In genomic region chr5:123700624-123701023, GRCh38 we compare ENCODE assay signal across 11 cellular contexts.
DNase-seq lines count a peak whose midpoint lies in the region; ATAC-seq and TF ChIP-seq lines count a peak whose summit lies in the region.
"Had no signal": no experiment of that assay in that cellular context is flagged by ENCODE, and none has a peak within 500 bp of the region (broad histone marks: within the 10 kb centered on the region; RNA-seq: fewer than 3 reads in every experiment).

No MANE protein-coding gene starts in this region.

- no peaks in the 10 kb centered on the region for H3K27me3 Mint-ChIP-seq in endodermal cell (ENCODE audit: insufficient read depth)

- peaks cover 8% of the 10 kb centered on the region for H3K9me3 Mint-ChIP-seq in endodermal cell
- H3K9me3 Mint-ChIP-seq: activated T-helper 1 cell treated with anti-CD3 and anti-CD28 coated beads, Interleukin-12 subunit alpha, Interleukin-12 subunit beta, Interleukin-2, Interleukin-4 antibody, amounts not matched to agents 30 ng/mL and 10 ng/mL and 1 ng/mL, durations not matched to agents 14 hours and 24 hours and 36 hours had no signal

- H3K4me3 Mint-ChIP-seq in endodermal cell = no peak overlapping the region
- H3K4me3 Mint-ChIP-seq: activated T-helper 1 cell treated with anti-CD3 and anti-CD28 coated beads, Interleukin-12 subunit alpha, Interleukin-12 subunit beta, Interleukin-2, Interleukin-4 antibody, amounts not matched to agents 30 ng/mL and 10 ng/mL and 1 ng/mL, durations not matched to agents 14 hours and 24 hours and 36 hours had no signal

- peak; percentile 87 for DNase-seq in MG63
- no peak for DNase-seq in endodermal cell
- DNase-seq in mesenchymal stem cell = peak; percentile 97
- DNase-seq in WERI-Rb-1 = no peak
- DNase-seq: Peyer's patch had no signal

- H2AK5ac ChIP-seq in mesenchymal stem cell (ENCODE audit: low read length, severe bottlenecking) = no peak overlapping the region

- no peak overlapping the region for H4K8ac ChIP-seq in mesenchymal stem cell (ENCODE audit: low read length)

- no peak overlapping the region for H2BK5ac ChIP-seq in mesenchymal stem cell (ENCODE audit: low read depth, low read length, poor library complexity, severe bottlenecking)

- no peak for ATAC-seq in HG02938 (IDR thresholded peaks at IDR 0.05; ENCODE audit: unreplicated experiment)
- ATAC-seq in HG03045 (IDR thresholded peaks at IDR 0.05; ENCODE audit: unreplicated experiment) = no peak
- no peak for ATAC-seq in HG03354 (IDR thresholded peaks at IDR 0.05; ENCODE audit: poor library complexity, severe bottlenecking, unreplicated experiment)

- no peak overlapping the region for H3K23ac ChIP-seq in mesenchymal stem cell (ENCODE audit: low read length in 2 of 2)

- H3K36me3 Mint-ChIP-seq in endodermal cell (ENCODE audit: low read depth) = no peaks in the 10 kb centered on the region

- H3K9me3 ChIP-seq in MG63 (peaks cover 9% of the 10 kb centered on the region), endodermal cell (ENCODE audit: control insufficient read depth, low read length) (no peaks in the 10 kb centered on the region), mesenchymal stem cell (ENCODE audit: control insufficient read depth, low read length) (no peaks in the 10 kb centered on the region), WERI-Rb-1 (ENCODE audit: severe bottlenecking) (no peaks in the 10 kb centered on the region)
- H3K9me3 ChIP-seq: Peyer's patch had no signal

- H3K27ac ChIP-seq in ACC112 (ENCODE audit: low read depth, low read length) = peak overlapping the region; percentile 97
- peak overlapping the region; percentile 36 for H3K27ac ChIP-seq in endodermal cell (ENCODE audit: low read depth, low read length)
- peak overlapping the region; percentile 65 for H3K27ac ChIP-seq in mesenchymal stem cell (ENCODE audit: low read length, poor library complexity, severe bottlenecking)
- no peak overlapping the region for H3K27ac ChIP-seq in WERI-Rb-1
- H3K27ac ChIP-seq: C4-2B had no signal

- peaks cover 42% of the 10 kb centered on the region for H3K4me1 ChIP-seq in ACC112 (ENCODE audit: control insufficient read depth, insufficient read depth, low read length, unreplicated experiment)
- no peaks in the 10 kb centered on the region for H3K4me1 ChIP-seq in endodermal cell (ENCODE audit: control insufficient read depth, insufficient read depth, low read length)
- peaks cover 6% of the 10 kb centered on the region for H3K4me1 ChIP-seq in mesenchymal stem cell (ENCODE audit: control insufficient read depth, insufficient read depth, low read depth, low read length)
- H3K4me1 ChIP-seq: Peyer's patch had no signal

- H3K79me2 ChIP-seq in ACC112 (ENCODE audit: control insufficient read depth, insufficient read depth, low read length, unreplicated experiment) = no peaks in the 10 kb centered on the region

- TF ChIP-seq CTCF in endodermal cell (conservative IDR thresholded peaks at IDR 0.05) (no peak), WERI-Rb-1 (IDR thresholded peaks at IDR 0.05; ENCODE audit: low read depth, low read length) (no peak)

- no peak overlapping the region for H3K27ac Mint-ChIP-seq in endodermal cell
- H3K27ac Mint-ChIP-seq: activated T-helper 1 cell treated with anti-CD3 and anti-CD28 coated beads, Interleukin-12 subunit alpha, Interleukin-12 subunit beta, Interleukin-2, Interleukin-4 antibody, amounts not matched to agents 30 ng/mL and 10 ng/mL and 1 ng/mL, durations not matched to agents 14 hours and 24 hours and 36 hours had no signal

- H3K27me3 ChIP-seq in ACC112 (ENCODE audit: insufficient read depth, low read length) = no peaks in the 10 kb centered on the region
- no peaks in the 10 kb centered on the region for H3K27me3 ChIP-seq in MG63
- H3K27me3 ChIP-seq in endodermal cell (ENCODE audit: control insufficient read depth, insufficient read depth, low read length, poor library complexity, severe bottlenecking) = no peaks in the 10 kb centered on the region
- no peaks in the 10 kb centered on the region for H3K27me3 ChIP-seq in mesenchymal stem cell (ENCODE audit: control insufficient read depth in 1 of 2, insufficient read depth in 1 of 2, low read length in 2 of 2)
- no peaks in the 10 kb centered on the region for H3K27me3 ChIP-seq in WERI-Rb-1 (ENCODE audit: insufficient read depth, low read depth, severe bottlenecking)
- H3K27me3 ChIP-seq: Peyer's patch had no signal

- H3K14ac ChIP-seq in mesenchymal stem cell (ENCODE audit: low read length in 2 of 2) = no peak overlapping the region

- no peak overlapping the region for H3K9ac ChIP-seq in endodermal cell (ENCODE audit: extremely low read depth, low read length, poor library complexity, severe bottlenecking)
- peak overlapping the region; percentile 84 for H3K9ac ChIP-seq in mesenchymal stem cell (ENCODE audit: low read length)

- no peak overlapping the region for H3K18ac ChIP-seq in mesenchymal stem cell (ENCODE audit: low read depth in 1 of 2, low read length in 2 of 2)

- no peaks in the 10 kb centered on the region for H3K79me1 ChIP-seq in mesenchymal stem cell (replicated peaks; ENCODE audit: low read length, poor library complexity, severe bottlenecking)

- 80 to 91% methylated on average over 3 to 4 of the region's 4 CpGs for WGBS in endodermal cell (ENCODE audit: insufficient coverage in 1 of 2, insufficient read length in 1 of 2), 2 experiments
- 0% methylated on average over 2 of the region's 4 CpGs for WGBS in mesenchymal stem cell

- H2BK12ac ChIP-seq in mesenchymal stem cell (ENCODE audit: low read length in 2 of 2) = no peak overlapping the region

- H2BK120ac ChIP-seq in mesenchymal stem cell (ENCODE audit: low read depth, low read length) = no peak overlapping the region

- H2BK15ac ChIP-seq in mesenchymal stem cell (ENCODE audit: low read depth, poor library complexity, severe bottlenecking) = no peak overlapping the region

- no peaks in the 10 kb centered on the region for H3K4me1 Mint-ChIP-seq in endodermal cell

- H3K4ac ChIP-seq in mesenchymal stem cell (ENCODE audit: low read depth in 1 of 2, low read length in 2 of 2) = no peak overlapping the region

- no peak overlapping the region for H4K91ac ChIP-seq in mesenchymal stem cell (ENCODE audit: low read length)

- H3K4me2 ChIP-seq in mesenchymal stem cell (ENCODE audit: low read length, poor library complexity, severe bottlenecking) = no peak overlapping the region

- H3K4me3 ChIP-seq in ACC112 (ENCODE audit: low read depth, low read length) (peak overlapping the region; percentile 10; the same call in 1 of the 2 replicates), MG63 (no peak overlapping the region), endodermal cell (ENCODE audit: low read length) (no peak overlapping the region), mesenchymal stem cell (ENCODE audit: insufficient read depth in 1 of 2, low read depth in 1 of 2, low read length in 2 of 2) (peak overlapping the region in 1 of 2 experiments; percentile 23), WERI-Rb-1 (ENCODE audit: low read depth, low read length) (no peak overlapping the region)
- H3K4me3 ChIP-seq: Peyer's patch had no signal

- H2AFZ ChIP-seq in ACC112 (ENCODE audit: low read length, unreplicated experiment) = peak overlapping the region; percentile 38
- no peak overlapping the region for H2AFZ ChIP-seq in mesenchymal stem cell (ENCODE audit: low read depth, low read length)

- H3K36me3 ChIP-seq in ACC112 (ENCODE audit: insufficient read depth, low read length) (no peaks in the 10 kb centered on the region), MG63 (0 out of 2 replicates have a peak, but pooled peaks cover 2% of the 10 kb centered on the region), endodermal cell (ENCODE audit: control insufficient read depth, insufficient read depth, low read length) (no peaks in the 10 kb centered on the region), mesenchymal stem cell (ENCODE audit: control insufficient read depth in 1 of 2, insufficient read depth in 2 of 2, low read depth in 1 of 2, low read length in 2 of 2) (no peaks in the 10 kb centered on the region), WERI-Rb-1 (no peaks in the 10 kb centered on the region)
- H3K36me3 ChIP-seq: Peyer's patch had no signal

Comparison
In these comparisons a context has a peak if more than half of its experiments do, and no peak if none do; other contexts are left out.
1. DNase-seq: peak in MG63 (single experiment) and mesenchymal stem cell (single experiment); none in endodermal cell (single experiment) and WERI-Rb-1 (single experiment).